Comparison of ENCODE assay signal across 1 cellular context in the genomic region with DNA sequence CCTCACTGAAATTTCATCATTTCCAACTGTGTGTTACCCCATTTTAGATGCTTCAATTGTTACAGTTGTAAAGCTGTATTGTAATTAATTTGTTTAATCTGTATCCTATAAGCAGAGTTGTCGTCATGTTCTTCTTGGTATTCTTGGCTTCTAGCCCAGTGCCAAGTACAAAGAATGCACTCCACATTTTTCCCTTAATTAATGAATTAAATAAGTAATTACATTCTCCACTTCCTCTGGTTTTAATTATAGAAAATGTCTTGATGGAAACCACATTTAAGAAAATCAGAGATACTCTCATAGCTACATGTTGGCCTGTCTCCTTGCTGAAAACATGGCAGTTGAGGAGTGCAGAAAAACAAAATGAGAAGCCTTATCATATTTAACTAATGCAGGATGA.
TF ChIP-seq lines count a peak whose summit lies in the region.

No MANE protein-coding gene starts in this region.

TF ChIP-seq in K562, 482 proteins besides CTCF, POLR2A, EP300 and RAD21:
- TF ChIP-seq POLR2G (IDR thresholded peaks at IDR 0.05; ENCODE audit: low read depth, low read length): no peak
- TF ChIP-seq NFIC (IDR thresholded peaks at IDR 0.05): 0 out of 2 replicates have a peak, but pooled peaks have one; percentile 8
TF ChIP-seq in K562: peak in this region for 1.
